ENCODE assay signal across 22 cellular contexts in the genomic region with DNA sequence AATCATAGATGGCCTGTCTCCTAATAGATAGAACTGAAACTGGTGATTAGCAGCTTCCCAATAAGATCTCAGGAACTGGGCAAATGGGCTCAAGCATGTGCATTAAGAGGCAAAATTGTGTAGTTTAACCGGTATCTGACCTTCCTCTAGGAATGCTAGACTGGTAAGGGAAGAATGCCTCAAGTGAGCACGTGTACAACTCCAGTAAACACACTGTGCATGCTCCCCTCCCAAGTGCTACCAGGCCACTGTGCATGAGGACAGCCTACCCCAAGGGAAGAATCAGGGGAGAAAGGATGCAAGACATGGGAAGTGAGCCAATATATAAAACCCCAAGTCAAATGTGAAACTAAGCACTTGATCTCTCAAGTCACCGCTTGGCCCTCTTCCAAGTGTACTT.
"Had no signal": no experiment of that assay in that cellular context is flagged by ENCODE, and none has a peak within 500 bp of the region (broad histone marks: within the 10 kb centered on the region; RNA-seq: fewer than 3 reads in every experiment).

No MANE protein-coding gene starts in this region.

- H3K9me3 ChIP-seq: prostate gland had no signal

- DNase-seq: activated CD4-positive, alpha-beta T cell treated with anti-CD3 and anti-CD28 coated beads for 48 hours; activated CD8-positive, alpha-beta T cell treated with anti-CD3 and anti-CD28 coated beads for 36 hours; activated naive CD4-positive, alpha-beta T cell; activated naive CD8-positive, alpha-beta T cell treated with anti-CD3 and anti-CD28 coated beads for 36 hours; activated T-cell treated with anti-CD3 and anti-CD28 coated beads, Interleukin-2, amount 50 U/mL, for 1 hour; amygdala; cortex of kidney; erythroblast; head of caudate nucleus; left ventricle myocardium superior; right cardiac atrium; stimulated activated naive CD8-positive, alpha-beta T cell treated with anti-CD3 and anti-CD28 coated beads, Interleukin-15, Interleukin-2, amounts not matched to agents 100 U/mL and 50 U/mL, for 24 hours; substantia nigra; tibial artery had no signal

- H3K4me1 ChIP-seq: prostate gland, tibial artery had no signal

- H3K36me3 ChIP-seq: prostate gland, tibial artery had no signal

- H3K36me3 Mint-ChIP-seq: activated naive CD8-positive, alpha-beta T cell treated with anti-CD3 and anti-CD28 coated beads for 36 hours; WTC11 had no signal

- H3K27me3 ChIP-seq: tibial artery had no signal

- H3K27ac Mint-ChIP-seq: activated CD8-positive, alpha-beta T cell treated with anti-CD3 and anti-CD28 coated beads for 36 hours; activated naive CD8-positive, alpha-beta T cell treated with anti-CD3 and anti-CD28 coated beads for 36 hours; activated T-helper 17 cell treated with anti-CD3 and anti-CD28 coated beads, Interleukin-2, amount 50 U/mL, for 72 hours; WTC11 had no signal

- H3K27me3 Mint-ChIP-seq: activated CD8-positive, alpha-beta T cell treated with anti-CD3 and anti-CD28 coated beads for 36 hours; activated naive CD8-positive, alpha-beta T cell treated with anti-CD3 and anti-CD28 coated beads for 36 hours; activated T-helper 17 cell treated with anti-CD3 and anti-CD28 coated beads, Interleukin-2, amount 50 U/mL, for 72 hours had no signal

- H3K27ac ChIP-seq: prostate gland, skin epidermis, tibial artery had no signal

- ATAC-seq: activated CD8-positive, alpha-beta T cell treated with anti-CD3 and anti-CD28 coated beads for 36 hours; activated T-helper 17 cell treated with anti-CD3 and anti-CD28 coated beads, Interleukin-2, amount 50 U/mL, for 72 hours; left ventricle myocardium superior; right cardiac atrium; stimulated activated naive CD8-positive, alpha-beta T cell treated with anti-CD3 and anti-CD28 coated beads, Interleukin-15, Interleukin-2, amounts not matched to agents 100 U/mL and 50 U/mL, for 24 hours; WTC11 had no signal

- H3K4me1 Mint-ChIP-seq: activated naive CD8-positive, alpha-beta T cell treated with anti-CD3 and anti-CD28 coated beads for 36 hours; activated T-helper 17 cell treated with anti-CD3 and anti-CD28 coated beads, Interleukin-2, amount 50 U/mL, for 72 hours; WTC11 had no signal

- FAIRE-seq: endometrium, frontal cortex, TTC549, urothelium cell line had no signal

- H3K4me3 ChIP-seq: prostate gland, skin epidermis, tibial artery had no signal

- H3K4me3 Mint-ChIP-seq: activated CD8-positive, alpha-beta T cell treated with anti-CD3 and anti-CD28 coated beads for 36 hours; activated naive CD8-positive, alpha-beta T cell treated with anti-CD3 and anti-CD28 coated beads for 36 hours; activated T-helper 17 cell treated with anti-CD3 and anti-CD28 coated beads, Interleukin-2, amount 50 U/mL, for 72 hours; WTC11 had no signal
